In genomic region chr10:51144161-51144781, GRCh38 we compare ENCODE assay signal across 26 cellular contexts.
"Had no signal": no experiment of that assay in that cellular context is flagged by ENCODE, and none has a peak within 500 bp of the region (broad histone marks: within the 10 kb centered on the region; RNA-seq: fewer than 3 reads in every experiment).

No MANE protein-coding gene starts in this region.

- H3K9me3 ChIP-seq: gastrocnemius medialis, lower lobe of right lung, right atrium auricular region, testis, transverse colon had no signal

- H3K36me3 ChIP-seq: gastrocnemius medialis, lower lobe of right lung, neural progenitor cell, right atrium auricular region, transverse colon had no signal

- H3K4me3 ChIP-seq: gastrocnemius medialis, lower lobe of right lung, neural progenitor cell, right atrium auricular region, testis, transverse colon had no signal

- DNase-seq: activated B cell treated with CpG ODN at 0.5 μM for 24 hours; activated CD4-positive, alpha-beta T cell treated with anti-CD3 and anti-CD28 coated beads, Interleukin-2, amount 50 U/mL, for 1 hour; activated CD8-positive, alpha-beta T cell treated with anti-CD3 and anti-CD28 coated beads for 36 hours; activated naive CD8-positive, alpha-beta T cell treated with anti-CD3 and anti-CD28 coated beads, Interleukin-2, amount 50 U/mL, for 24 hours; activated T-cell treated with anti-CD3 and anti-CD28 coated beads, Interleukin-2, amount 50 U/mL, for 48 hours; amygdala; caudate nucleus; cortex of kidney; effector memory CD8-positive, alpha-beta T cell; erythroblast; gastrocnemius medialis; head of caudate nucleus; hypothalamus; immature natural killer cell; kidney; lower lobe of right lung; mesenchymal stem cell; naive thymus-derived CD8-positive, alpha-beta T cell; occipital lobe; stimulated activated CD4-positive, alpha-beta T cell treated with anti-CD3 and anti-CD28 coated beads, Interleukin-15, amount 100 ng/mL, for 24 hours; stimulated activated CD4-positive, alpha-beta T cell treated with anti-CD3 and anti-CD28 coated beads, Interleukin-2, amount 100 ng/mL, for 48 hours; stimulated activated naive CD8-positive, alpha-beta T cell treated with anti-CD3 and anti-CD28 coated beads, Interleukin-15, Interleukin-2, amounts not matched to agents 100 U/mL and 50 U/mL, for 24 hours; testis; transverse colon had no signal

- FAIRE-seq: kidney had no signal

- ATAC-seq: activated CD8-positive, alpha-beta T cell treated with anti-CD3 and anti-CD28 coated beads for 36 hours; activated naive CD8-positive, alpha-beta T cell treated with anti-CD3 and anti-CD28 coated beads, Interleukin-2, amount 50 U/mL, for 24 hours; effector memory CD8-positive, alpha-beta T cell; gastrocnemius medialis; lower lobe of right lung; naive thymus-derived CD8-positive, alpha-beta T cell; stimulated activated naive CD8-positive, alpha-beta T cell treated with anti-CD3 and anti-CD28 coated beads, Interleukin-15, Interleukin-2, amounts not matched to agents 100 U/mL and 50 U/mL, for 24 hours had no signal

- H3K27ac ChIP-seq: lower lobe of right lung, neural progenitor cell, testis had no signal

- H3K4me1 ChIP-seq: lower lobe of right lung, testis, transverse colon had no signal

- H3K27me3 ChIP-seq: gastrocnemius medialis, neural progenitor cell, right atrium auricular region, testis, transverse colon had no signal
